ENCODE assay signal across 1 cellular context in the genomic region with DNA sequence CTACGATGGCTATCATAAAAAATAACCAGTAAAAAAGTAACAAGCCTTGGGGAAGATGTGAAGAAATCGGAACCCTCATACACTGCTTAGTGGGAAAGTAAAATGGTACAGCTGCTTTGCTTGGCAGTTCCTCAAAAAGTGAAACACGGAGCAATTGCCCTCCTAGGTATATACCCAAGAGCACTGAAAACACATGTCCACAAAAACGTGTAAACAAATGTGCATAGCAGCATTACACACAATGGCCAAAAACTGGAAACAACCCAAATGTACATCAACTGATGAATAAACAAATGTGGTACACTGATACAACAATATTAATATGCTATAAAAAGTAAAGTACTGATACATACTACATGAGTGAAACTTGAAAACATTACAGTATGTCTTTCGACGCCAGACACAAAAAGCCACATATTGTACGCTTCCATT.
TF ChIP-seq lines count a peak whose summit lies in the region.

No MANE protein-coding gene starts in this region.

TF ChIP-seq in SK-N-SH, 30 proteins besides CTCF, POLR2A, EP300 and RAD21 (continued from another document):
- TF ChIP-seq, protein P1, sequence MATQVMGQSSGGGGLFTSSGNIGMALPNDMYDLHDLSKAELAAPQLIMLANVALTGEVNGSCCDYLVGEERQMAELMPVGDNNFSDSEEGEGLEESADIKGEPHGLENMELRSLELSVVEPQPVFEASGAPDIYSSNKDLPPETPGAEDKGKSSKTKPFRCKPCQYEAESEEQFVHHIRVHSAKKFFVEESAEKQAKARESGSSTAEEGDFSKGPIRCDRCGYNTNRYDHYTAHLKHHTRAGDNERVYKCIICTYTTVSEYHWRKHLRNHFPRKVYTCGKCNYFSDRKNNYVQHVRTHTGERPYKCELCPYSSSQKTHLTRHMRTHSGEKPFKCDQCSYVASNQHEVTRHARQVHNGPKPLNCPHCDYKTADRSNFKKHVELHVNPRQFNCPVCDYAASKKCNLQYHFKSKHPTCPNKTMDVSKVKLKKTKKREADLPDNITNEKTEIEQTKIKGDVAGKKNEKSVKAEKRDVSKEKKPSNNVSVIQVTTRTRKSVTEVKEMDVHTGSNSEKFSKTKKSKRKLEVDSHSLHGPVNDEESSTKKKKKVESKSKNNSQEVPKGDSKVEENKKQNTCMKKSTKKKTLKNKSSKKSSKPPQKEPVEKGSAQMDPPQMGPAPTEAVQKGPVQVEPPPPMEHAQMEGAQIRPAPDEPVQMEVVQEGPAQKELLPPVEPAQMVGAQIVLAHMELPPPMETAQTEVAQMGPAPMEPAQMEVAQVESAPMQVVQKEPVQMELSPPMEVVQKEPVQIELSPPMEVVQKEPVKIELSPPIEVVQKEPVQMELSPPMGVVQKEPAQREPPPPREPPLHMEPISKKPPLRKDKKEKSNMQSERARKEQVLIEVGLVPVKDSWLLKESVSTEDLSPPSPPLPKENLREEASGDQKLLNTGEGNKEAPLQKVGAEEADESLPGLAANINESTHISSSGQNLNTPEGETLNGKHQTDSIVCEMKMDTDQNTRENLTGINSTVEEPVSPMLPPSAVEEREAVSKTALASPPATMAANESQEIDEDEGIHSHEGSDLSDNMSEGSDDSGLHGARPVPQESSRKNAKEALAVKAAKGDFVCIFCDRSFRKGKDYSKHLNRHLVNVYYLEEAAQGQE (IDR thresholded peaks at IDR 0.05; ENCODE audit: low read depth, low read length), result no peak
- TF ChIP-seq MXI1 (IDR thresholded peaks at IDR 0.05; ENCODE audit: low read depth, low read length), result no peak
- TF ChIP-seq FOXM1 (IDR thresholded peaks at IDR 0.05; ENCODE audit: low read depth), result no peak
- no peak for TF ChIP-seq SIN3A (IDR thresholded peaks at IDR 0.05; ENCODE audit: borderline replicate concordance, low read depth, low read length)
